35 cellular contexts compared by ENCODE assay signal in genomic region chr7:137585591-137585990, GRCh38.
"Had no signal": no experiment of that assay in that cellular context is flagged by ENCODE, and none has a peak within 500 bp of the region (broad histone marks: within the 10 kb centered on the region; RNA-seq: fewer than 3 reads in every experiment).

No MANE protein-coding gene starts in this region.

- H3K4me1 Mint-ChIP-seq: activated B cell treated with CpG ODN at 0.5 μM for 24 hours; activated CD4-positive, alpha-beta T cell treated with anti-CD3 and anti-CD28 coated beads, Interleukin-2, amount 10 ng/mL, durations not matched to agents 24 days and 14 days; activated naive CD8-positive, alpha-beta T cell treated with anti-CD3 and anti-CD28 coated beads for 36 hours; central memory CD8-positive, alpha-beta T cell had no signal

- H3K27ac Mint-ChIP-seq: activated B cell treated with CpG ODN at 0.5 μM for 24 hours; activated CD4-positive, alpha-beta memory T cell treated with anti-CD3 and anti-CD28 coated beads for 36 hours; activated CD4-positive, alpha-beta T cell treated with anti-CD3 and anti-CD28 coated beads, Interleukin-2, amount 10 ng/mL, durations not matched to agents 24 days and 14 days; activated CD8-positive, alpha-beta T cell treated with anti-CD3 and anti-CD28 coated beads for 36 hours; activated naive CD4-positive, alpha-beta T cell treated with anti-CD3 and anti-CD28 coated beads for 36 hours; activated naive CD4-positive, alpha-beta T cell treated with anti-CD3 and anti-CD28 coated beads, Interleukin-2, amount 50 U/mL, for 72 hours; activated naive CD8-positive, alpha-beta T cell treated with anti-CD3 and anti-CD28 coated beads for 36 hours; activated T-cell treated with anti-CD3 and anti-CD28 coated beads, Interleukin-2, amount 50 U/mL, for 24 hours; T-helper 1 cell treated with Interleukin-12 subunit alpha and Interleukin-12 subunit beta and Interleukin-4 antibody, amounts not matched to agents 30 μg/mL and 1 μg/mL, for 36 hours; T-helper 2 cell treated with Interferon-gamma antibody and Interleukin-4, amounts not matched to agents 5 μg/mL and 100 μg/mL, for 36 hours had no signal

- H3K27ac ChIP-seq: adrenal gland, body of pancreas, brain microvascular endothelial cell, breast epithelium, VCaP had no signal

- H3K36me3 Mint-ChIP-seq: activated CD4-positive, alpha-beta memory T cell treated with anti-CD3 and anti-CD28 coated beads for 36 hours; activated naive CD4-positive, alpha-beta T cell treated with anti-CD3 and anti-CD28 coated beads, Interleukin-2, amount 50 U/mL, for 72 hours; activated naive CD8-positive, alpha-beta T cell treated with anti-CD3 and anti-CD28 coated beads for 36 hours had no signal

- H3K4me3 Mint-ChIP-seq: activated B cell treated with CpG ODN at 0.5 μM for 24 hours; activated CD4-positive, alpha-beta memory T cell treated with anti-CD3 and anti-CD28 coated beads for 36 hours; activated CD4-positive, alpha-beta T cell treated with anti-CD3 and anti-CD28 coated beads, Interleukin-2, amount 10 ng/mL, durations not matched to agents 24 days and 14 days; activated CD8-positive, alpha-beta T cell treated with anti-CD3 and anti-CD28 coated beads for 36 hours; activated naive CD4-positive, alpha-beta T cell treated with anti-CD3 and anti-CD28 coated beads for 36 hours; activated naive CD8-positive, alpha-beta T cell treated with anti-CD3 and anti-CD28 coated beads for 36 hours; activated T-cell treated with anti-CD3 and anti-CD28 coated beads, Interleukin-2, amount 50 U/mL, for 24 hours; central memory CD8-positive, alpha-beta T cell; T-helper 1 cell treated with Interleukin-12 subunit alpha and Interleukin-12 subunit beta and Interleukin-4 antibody, amounts not matched to agents 30 μg/mL and 1 μg/mL, for 36 hours; T-helper 2 cell treated with Interferon-gamma antibody and Interleukin-4, amounts not matched to agents 5 μg/mL and 100 μg/mL, for 36 hours had no signal

- H3K9me3 Mint-ChIP-seq: activated B cell treated with CpG ODN at 0.5 μM for 24 hours; activated CD4-positive, alpha-beta memory T cell treated with anti-CD3 and anti-CD28 coated beads for 36 hours; activated CD4-positive, alpha-beta T cell treated with anti-CD3 and anti-CD28 coated beads, Interleukin-2, amount 10 ng/mL, durations not matched to agents 24 days and 14 days; activated CD8-positive, alpha-beta T cell treated with anti-CD3 and anti-CD28 coated beads for 36 hours; activated naive CD4-positive, alpha-beta T cell treated with anti-CD3 and anti-CD28 coated beads for 36 hours; activated naive CD4-positive, alpha-beta T cell treated with anti-CD3 and anti-CD28 coated beads, Interleukin-2, amount 50 U/mL, for 72 hours; activated naive CD8-positive, alpha-beta T cell treated with anti-CD3 and anti-CD28 coated beads for 36 hours; activated T-cell treated with anti-CD3 and anti-CD28 coated beads, Interleukin-2, amount 50 U/mL, for 24 hours; central memory CD8-positive, alpha-beta T cell; T-helper 1 cell treated with Interleukin-12 subunit alpha and Interleukin-12 subunit beta and Interleukin-4 antibody, amounts not matched to agents 30 μg/mL and 1 μg/mL, for 36 hours; T-helper 2 cell treated with Interferon-gamma antibody and Interleukin-4, amounts not matched to agents 5 μg/mL and 100 μg/mL, for 36 hours had no signal

- ATAC-seq: activated CD8-positive, alpha-beta T cell treated with anti-CD3 and anti-CD28 coated beads for 36 hours; activated naive CD4-positive, alpha-beta T cell treated with anti-CD3 and anti-CD28 coated beads, Interleukin-2, amount 50 U/mL, for 72 hours; body of pancreas had no signal

- H3K27me3 ChIP-seq: adrenal gland, body of pancreas, brain microvascular endothelial cell, breast epithelium had no signal

- DNase-seq: activated B cell treated with CpG ODN at 0.5 μM for 24 hours; activated CD4-positive, alpha-beta memory T cell treated with anti-CD3 and anti-CD28 coated beads for 36 hours; activated CD4-positive, alpha-beta T cell treated with anti-CD3 and anti-CD28 coated beads for 4 hours; activated CD4-positive, alpha-beta T cell treated with anti-CD3 and anti-CD28 coated beads, Interleukin-2, amount 50 U/mL, for 1 hour; activated CD4-positive, alpha-beta T cell treated with anti-CD3 and anti-CD28 coated beads, Interleukin-2, amount 50 U/mL, for 4 hours; activated CD4-positive, CD25-positive, alpha-beta regulatory T cell treated with anti-CD3 and anti-CD28 coated beads, Interleukin-2, amount 50 U/mL, for 72 hours; activated CD8-positive, alpha-beta memory T cell treated with anti-CD3 and anti-CD28 coated beads, Interleukin-2, amount 50 U/mL, for 4 hours; activated CD8-positive, alpha-beta T cell treated with anti-CD3 and anti-CD28 coated beads for 36 hours; activated effector memory CD4-positive, alpha-beta T cell treated with anti-CD3 and anti-CD28 coated beads, Interleukin-2, amount 50 U/mL, for 16 hours; activated gamma-delta T cell treated with Interleukin-2 at 50 U/mL for 16 hours; activated naive CD4-positive, alpha-beta T cell; activated naive CD4-positive, alpha-beta T cell treated with anti-CD3 and anti-CD28 coated beads for 36 hours; activated naive CD4-positive, alpha-beta T cell treated with anti-CD3 and anti-CD28 coated beads, Interleukin-2, amount 50 U/mL, for 16 hours; activated naive CD8-positive, alpha-beta T cell treated with anti-CD3 and anti-CD28 coated beads for 36 hours; activated T-cell treated with anti-CD3 and anti-CD28 coated beads for 4 hours; activated T-cell treated with anti-CD3 and anti-CD28 coated beads, Interleukin-2, amount 50 U/mL, for 24 hours; activated T-cell treated with anti-CD3 and anti-CD28 coated beads, Interleukin-2, amount 50 U/mL, for 48 hours; adrenal gland; amniotic stem cell; aorta; body of pancreas; brain microvascular endothelial cell; caudate nucleus; cerebellar nuclear complex; SW 1271; T-helper 1 cell; T-helper 2 cell; T-helper 9 cell had no signal

- H3K9me3 ChIP-seq: adrenal gland, body of pancreas, breast epithelium had no signal

- H3K36me3 ChIP-seq: adrenal gland, brain microvascular endothelial cell, breast epithelium had no signal

- H3K4me3 ChIP-seq: adrenal gland, body of pancreas, breast epithelium had no signal

- H3K27me3 Mint-ChIP-seq: activated B cell treated with CpG ODN at 0.5 μM for 24 hours; activated CD4-positive, alpha-beta T cell treated with anti-CD3 and anti-CD28 coated beads, Interleukin-2, amount 10 ng/mL, durations not matched to agents 24 days and 14 days; central memory CD8-positive, alpha-beta T cell had no signal

- H3K4me1 ChIP-seq: adrenal gland, body of pancreas, breast epithelium had no signal
